In genomic region chr2:27072950-27073349, GRCh38 we compare ENCODE assay signal across 1 cellular context.
TF ChIP-seq lines count a peak whose summit lies in the region.

No MANE protein-coding gene starts in this region.

TF ChIP-seq in SK-N-SH treated with all-trans-retinoic acid at 6 μM for 48 hours, 23 proteins besides CTCF, POLR2A, EP300 and RAD21 (continued from another document):
- no peak for TF ChIP-seq TSHZ2 (CRISPR knock-in tag; IDR thresholded peaks at IDR 0.05)
- TF ChIP-seq ESRRG (CRISPR knock-in tag; IDR thresholded peaks at IDR 0.05), result no peak
- TF ChIP-seq ZNF70 (CRISPR knock-in tag; IDR thresholded peaks at IDR 0.05), result no peak
- no peak for TF ChIP-seq RARB (CRISPR knock-in tag; IDR thresholded peaks at IDR 0.05)
- no peak for TF ChIP-seq TCF4 (CRISPR knock-in tag; IDR thresholded peaks at IDR 0.05; ENCODE audit: borderline replicate concordance)
- TF ChIP-seq POU6F1 (CRISPR knock-in tag; IDR thresholded peaks at IDR 0.05; ENCODE audit: borderline replicate concordance, low read depth), result no peak
- no peak for TF ChIP-seq ZNF8 (CRISPR knock-in tag; IDR thresholded peaks at IDR 0.05)
- TF ChIP-seq BACH2 (CRISPR knock-in tag; IDR thresholded peaks at IDR 0.05; ENCODE audit: borderline replicate concordance), result no peak
- TF ChIP-seq CSRNP3 (CRISPR knock-in tag; IDR thresholded peaks at IDR 0.05), result no peak
- no peak for TF ChIP-seq CSDC2 (CRISPR knock-in tag; IDR thresholded peaks at IDR 0.05)
TF ChIP-seq in SK-N-SH treated with all-trans-retinoic acid at 6 μM for 48 hours: peak in this region for 0.
